In the genomic region with DNA sequence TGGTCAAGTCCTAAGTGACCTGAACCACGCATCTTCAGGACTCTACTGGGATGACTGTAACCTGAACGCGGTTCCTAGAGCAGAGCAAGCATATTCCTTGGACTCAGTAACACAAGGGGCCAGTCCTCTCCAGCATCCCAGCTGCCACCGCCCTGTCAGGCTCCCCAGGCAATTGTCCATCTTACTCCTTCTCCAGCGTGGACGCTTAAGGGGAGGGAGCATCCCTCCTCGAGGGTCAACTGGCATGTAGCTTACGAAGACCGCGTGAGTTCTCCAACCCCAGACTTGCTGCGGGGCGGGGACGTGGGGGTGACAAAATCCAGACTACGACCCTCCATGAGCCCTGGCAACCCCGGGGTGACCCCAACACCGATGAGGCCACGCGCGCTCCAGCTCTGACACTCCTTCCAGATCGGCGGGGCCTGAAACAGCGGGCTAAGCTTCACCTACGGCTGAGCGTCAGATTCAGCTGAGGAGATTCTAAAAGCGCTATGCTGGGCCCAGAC, we compare ENCODE assay signal across 8 cellular contexts. TPM values are rescaled to one million over a fixed set of nuclear protein-coding genes. Genes with fewer than 3 reads are reported as not detected.
A peak's percentile ranks its signal among the peaks of the same experiment; 100 is the strongest.
DNase-seq lines count a peak whose midpoint lies in the region; ATAC-seq, FAIRE-seq and TF ChIP-seq lines count a peak whose summit lies in the region.

No MANE protein-coding gene starts in this region.

- H3K4me3 ChIP-seq in A549 (peak overlapping the region; percentile 77), HL-60 (replicated peaks; ENCODE audit: insufficient read depth, low read length) (peak overlapping the region; percentile 45)

- no peaks in the 10 kb centered on the region for H3K27me3 Mint-ChIP-seq in T-helper 1 cell treated with Interleukin-12 subunit alpha and Interleukin-12 subunit beta and Interleukin-4 antibody, amounts not matched to agents 30 μg/mL and 1 μg/mL, for 36 hours (ENCODE audit: low read depth)
- H3K27me3 Mint-ChIP-seq in neural crest cell (ENCODE audit: low read depth): peaks cover 4% of the 10 kb centered on the region

- H3K4me1 ChIP-seq in A549: peaks cover 8% of the 10 kb centered on the region; the same call in 2 of the 3 replicates

- 4% methylated on average over 23 of the region's 25 CpGs for WGBS in A549 (ENCODE audit: missing lambda C conversion rate)

- H3K27me3 ChIP-seq in HL-60 (ENCODE audit: insufficient read depth, poor library complexity, severe bottlenecking): no peaks in the 10 kb centered on the region

- peak; percentile 53 to 66 for ATAC-seq in A549

- no peaks in the 10 kb centered on the region for H3K9me3 Mint-ChIP-seq in T-helper 1 cell treated with Interleukin-12 subunit alpha and Interleukin-12 subunit beta and Interleukin-4 antibody, amounts not matched to agents 30 μg/mL and 1 μg/mL, for 36 hours
- no peaks in the 10 kb centered on the region for H3K9me3 Mint-ChIP-seq in neural crest cell

- CTCF ChIA-PET in A549 (lab: Yijun Ruan, JAX): interaction anchor here (0.9 to 1.7 kb wide), 12 partner anchors 9 to 249 kb away, joined by 3 to 8 read pairs (median 3); no protein-coding TSS in a partner anchor

- peak overlapping the region; percentile 91 for H3K4me3 Mint-ChIP-seq in T-helper 1 cell treated with Interleukin-12 subunit alpha and Interleukin-12 subunit beta and Interleukin-4 antibody, amounts not matched to agents 30 μg/mL and 1 μg/mL, for 36 hours
- peak overlapping the region; percentile 94 for H3K4me3 Mint-ChIP-seq in neural crest cell

- H3K27ac Mint-ChIP-seq in T-helper 1 cell treated with Interleukin-12 subunit alpha and Interleukin-12 subunit beta and Interleukin-4 antibody, amounts not matched to agents 30 μg/mL and 1 μg/mL, for 36 hours: peak overlapping the region; percentile 91
- H3K27ac Mint-ChIP-seq in neural crest cell (ENCODE audit: unreplicated experiment): peak overlapping the region; percentile 98

- DNase-seq in A549 (ENCODE audit: low read depth in 1 of 2, low spot score in 1 of 2) (peak; percentile 41 to 54), GM12892 (ENCODE audit: insufficient read length) (no peak), HL-60 (ENCODE audit: low read depth in 1 of 2, low spot score in 1 of 2) (no peak), fibroblast of gingiva (ENCODE audit: low read depth) (peak; percentile 24), neural crest cell (ENCODE audit: low read depth, low spot score) (no peak), NCI-H1694 treated with DMSO at 0.1 percent for 48 hours (lab: John Stamatoyannopoulos, UW) (no peak), DMS114 treated with DMSO at 0.1 percent for 48 hours (lab: John Stamatoyannopoulos, UW; ENCODE audit: unreplicated experiment) (no peak)

- peaks cover 20% of the 10 kb centered on the region for H3K36me3 Mint-ChIP-seq in T-helper 1 cell treated with Interleukin-12 subunit alpha and Interleukin-12 subunit beta and Interleukin-4 antibody, amounts not matched to agents 30 μg/mL and 1 μg/mL, for 36 hours (ENCODE audit: low read depth)
- peaks cover 4% of the 10 kb centered on the region for H3K36me3 Mint-ChIP-seq in neural crest cell (ENCODE audit: low read depth)

- no peak for TF ChIP-seq RAD21 in A549 (conservative IDR thresholded peaks at IDR 0.05 in 1 of 2, IDR thresholded peaks at IDR 0.05 in 1 of 2)

- no peak for FAIRE-seq in A549 (lab: Jason Lieb, UNC)
- FAIRE-seq in GM12892 (lab: Jason Lieb, UNC): peak; percentile 48

- peak overlapping the region; percentile 95 for H3K4me2 ChIP-seq in A549

- no peak for TF ChIP-seq CTCF in A549 (IDR thresholded peaks at IDR 0.05)
- TF ChIP-seq CTCF in HL-60 (IDR thresholded peaks at IDR 0.05; ENCODE audit: insufficient read depth, low read length): no peak
- no peak for TF ChIP-seq CTCF in neural crest cell (conservative IDR thresholded peaks at IDR 0.05)

- H3K9me3 ChIP-seq in A549: no peaks in the 10 kb centered on the region

- H3K27ac ChIP-seq in A549: peak overlapping the region; percentile 86 to 95
- H3K27ac ChIP-seq in HL-60 (replicated peaks): peak overlapping the region; percentile 85

- no peak for TF ChIP-seq EP300 in A549 (IDR thresholded peaks at IDR 0.05)

- peaks cover 29% of the 10 kb centered on the region for H3K4me1 Mint-ChIP-seq in T-helper 1 cell treated with Interleukin-12 subunit alpha and Interleukin-12 subunit beta and Interleukin-4 antibody, amounts not matched to agents 30 μg/mL and 1 μg/mL, for 36 hours (ENCODE audit: low read depth)
- H3K4me1 Mint-ChIP-seq in neural crest cell: peaks cover 34% of the 10 kb centered on the region

- POLR2A ChIA-PET in A549 (lab: Yijun Ruan, JAX): interaction anchor here (0.7 to 2.3 kb wide), 16 partner anchors 8 to 746 kb away, joined by 3 to 16 read pairs (median 6); a partner anchor contains a TSS

- TF ChIP-seq POLR2A in A549 (IDR thresholded peaks at IDR 0.05; ENCODE audit: low read length): no peak
- peak; percentile 55; the same call in 1 of the 2 replicates for TF ChIP-seq POLR2A in GM12892 (IDR thresholded peaks at IDR 0.05; ENCODE audit: low read depth, low read length)

TF ChIP-seq in A549, 52 proteins besides CTCF, POLR2A, EP300 and RAD21:
- TF ChIP-seq CBX8 (IDR thresholded peaks at IDR 0.05) (no peak), TP53 (CRISPR knock-in tag; IDR thresholded peaks at IDR 0.05) (0 out of 2 replicates have a peak, but pooled peaks have one; percentile 26), MAFK (IDR thresholded peaks at IDR 0.05; ENCODE audit: partially characterized antibody) (no peak), PHF8 (IDR thresholded peaks at IDR 0.05; ENCODE audit: borderline replicate concordance, low read depth) (no peak), HOXB13 (CRISPR knock-in tag; IDR thresholded peaks at IDR 0.05; ENCODE audit: low read depth) (0 out of 2 replicates have a peak, but pooled peaks have one; percentile 11)
- TF ChIP-seq, protein P1, sequence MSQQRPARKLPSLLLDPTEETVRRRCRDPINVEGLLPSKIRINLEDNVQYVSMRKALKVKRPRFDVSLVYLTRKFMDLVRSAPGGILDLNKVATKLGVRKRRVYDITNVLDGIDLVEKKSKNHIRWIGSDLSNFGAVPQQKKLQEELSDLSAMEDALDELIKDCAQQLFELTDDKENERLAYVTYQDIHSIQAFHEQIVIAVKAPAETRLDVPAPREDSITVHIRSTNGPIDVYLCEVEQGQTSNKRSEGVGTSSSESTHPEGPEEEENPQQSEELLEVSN (IDR thresholded peaks at IDR 0.05; ENCODE audit: borderline replicate concordance, low read depth): no peak

RNA-seq across cellular contexts. Expression of a gene that starts 0.9 kb away (rescaled TPM):
- polyA plus RNA-seq in A549 (2011; rRNA removed) (102 and 105 TPM in 2 replicates), A549 (2017; fragmentation: RNase III; extraction: RNeasy Plus Mini Kit Qiagen cat#74134 plus additional on column Dnase treatment) (155 to 164 TPM (median 159 TPM) in 3 replicates)
- polyA plus RNA-seq in A549 (2012; cell fraction: cytosol; rRNA removed): 75.2 and 80.8 TPM in 2 replicates
- polyA plus RNA-seq in A549 (2012; cell fraction: nucleus; rRNA removed): 78.3 and 107 TPM in 2 replicates
- 131 and 132 TPM in 2 replicates for polyA minus RNA-seq in A549 (2011; rRNA and poly(A)+ RNA removed)
- 165 TPM for polyA plus RNA-seq in GM12892 (2012; ENCODE audit: missing spikeins)
- total RNA-seq in neural crest cell: 161 and 172 TPM in 2 replicates

Comparison
In these comparisons a context has a peak if more than half of its experiments do, and no peak if none do; other contexts are left out.
1. DNase-seq: peak in A549 (2 of 2) and fibroblast of gingiva (single experiment); none in GM12892 (single experiment), HL-60 (0 of 2), neural crest cell (single experiment), NCI-H1694 treated with DMSO at 0.1 percent for 48 hours (single experiment) and DMS114 treated with DMSO at 0.1 percent for 48 hours (single experiment).